1 cellular context compared by ENCODE assay signal in the genomic region with DNA sequence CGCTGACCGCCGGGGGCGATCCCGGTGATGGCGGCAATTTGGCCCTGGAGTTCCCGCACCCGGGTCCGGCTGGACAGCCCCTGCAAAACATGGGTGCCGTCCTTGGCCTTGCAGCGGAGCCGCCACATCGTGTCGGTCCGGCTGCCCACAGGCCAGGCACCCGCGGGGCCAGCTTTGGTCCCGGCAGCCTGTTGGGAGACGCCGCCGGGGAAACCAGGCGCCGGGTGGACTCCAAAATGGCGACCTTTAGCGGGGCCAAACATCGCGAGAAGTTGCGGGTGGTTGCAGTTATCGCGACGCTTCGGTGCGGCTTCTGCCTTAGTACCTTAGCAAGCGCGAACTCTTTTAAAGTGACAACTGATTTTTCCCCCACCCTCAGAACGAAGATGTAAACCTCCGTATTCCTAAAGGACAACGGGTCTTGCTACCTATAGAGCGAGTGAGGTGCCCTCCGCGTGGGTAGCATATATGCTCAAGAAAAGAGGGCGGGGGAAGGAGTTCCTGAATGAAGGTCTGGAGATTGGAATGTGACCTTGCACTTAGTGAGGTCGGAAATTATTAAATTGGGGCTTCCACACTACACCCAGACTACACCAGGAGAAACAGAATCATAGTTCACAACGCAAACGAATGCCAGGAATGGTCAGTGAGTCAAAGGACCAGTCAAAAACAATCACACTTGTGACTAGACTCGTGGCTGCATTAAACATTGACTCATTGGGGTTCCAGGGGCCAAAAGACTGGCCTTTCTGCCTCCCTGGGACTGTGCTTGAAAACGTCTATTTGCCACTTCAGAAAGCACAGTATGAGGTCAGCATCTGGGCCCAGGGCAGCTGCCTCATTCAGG.
TF ChIP-seq lines count a peak whose summit lies in the region.

A gene (minus strand): TSS at position 441 of the 847 bp plus-strand sequence. CDS start 178 bp downstream, at position 263.

TF ChIP-seq in HEK293, 187 proteins besides CTCF, POLR2A, EP300 and RAD21 (continued from another document and continues in another):
- TF ChIP-seq, protein P1, sequence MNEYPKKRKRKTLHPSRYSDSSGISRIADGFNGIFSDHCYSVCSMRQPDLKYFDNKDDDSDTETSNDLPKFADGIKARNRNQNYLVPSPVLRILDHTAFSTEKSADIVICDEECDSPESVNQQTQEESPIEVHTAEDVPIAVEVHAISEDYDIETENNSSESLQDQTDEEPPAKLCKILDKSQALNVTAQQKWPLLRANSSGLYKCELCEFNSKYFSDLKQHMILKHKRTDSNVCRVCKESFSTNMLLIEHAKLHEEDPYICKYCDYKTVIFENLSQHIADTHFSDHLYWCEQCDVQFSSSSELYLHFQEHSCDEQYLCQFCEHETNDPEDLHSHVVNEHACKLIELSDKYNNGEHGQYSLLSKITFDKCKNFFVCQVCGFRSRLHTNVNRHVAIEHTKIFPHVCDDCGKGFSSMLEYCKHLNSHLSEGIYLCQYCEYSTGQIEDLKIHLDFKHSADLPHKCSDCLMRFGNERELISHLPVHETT (tag by site-specific recombination; IDR thresholded peaks at IDR 0.05), result no peak
- TF ChIP-seq ZNF548 (tag by site-specific recombination; IDR thresholded peaks at IDR 0.05) (peak; percentile 77; the same call in 1 of the 2 replicates), ZNF174 (tag by site-specific recombination; IDR thresholded peaks at IDR 0.05) (no peak), ZNF664 (tag by site-specific recombination; IDR thresholded peaks at IDR 0.05) (no peak), ZBTB7A (tag by site-specific recombination; IDR thresholded peaks at IDR 0.05; ENCODE audit: low read depth) (no peak), ZNF239 (tag by site-specific recombination; IDR thresholded peaks at IDR 0.05) (no peak), ZNF132 (tag by site-specific recombination; IDR thresholded peaks at IDR 0.05; ENCODE audit: borderline replicate concordance) (no peak), ZNF843 (tag by site-specific recombination; IDR thresholded peaks at IDR 0.05) (no peak), ZNF416 (tag by site-specific recombination; IDR thresholded peaks at IDR 0.05) (no peak), YY2 (tag by site-specific recombination; IDR thresholded peaks at IDR 0.05) (peak; percentile 91), ZEB2 (tag by site-specific recombination; IDR thresholded peaks at IDR 0.05) (peak; percentile 63), ZXDB (tag by site-specific recombination; IDR thresholded peaks at IDR 0.05) (no peak; the same call in none of the 2 replicates), ZNF350 (tag by site-specific recombination; IDR thresholded peaks at IDR 0.05) (no peak), GLI4 (tag by site-specific recombination; IDR thresholded peaks at IDR 0.05) (no peak), ZNF571 (tag by site-specific recombination; IDR thresholded peaks at IDR 0.05) (no peak), MEIS1 (CRISPR knock-in tag; IDR thresholded peaks at IDR 0.05; ENCODE audit: borderline replicate concordance) (no peak), BCL11A (tag by site-specific recombination; IDR thresholded peaks at IDR 0.05; ENCODE audit: low read depth) (no peak), ZBTB1 (tag by site-specific recombination; IDR thresholded peaks at IDR 0.05) (no peak), KLF1 (tag by site-specific recombination; IDR thresholded peaks at IDR 0.05) (no peak), ZNF596 (tag by site-specific recombination; IDR thresholded peaks at IDR 0.05) (no peak), ZNF791 (tag by site-specific recombination; IDR thresholded peaks at IDR 0.05) (no peak), TCF7L2 (IDR thresholded peaks at IDR 0.05; ENCODE audit: borderline replicate concordance, low read depth, low read length) (no peak), ZSCAN23 (tag by site-specific recombination; IDR thresholded peaks at IDR 0.05) (no peak), ZNF175 (tag by site-specific recombination; IDR thresholded peaks at IDR 0.05) (no peak), OSR2 (tag by site-specific recombination; IDR thresholded peaks at IDR 0.05) (0 out of 2 replicates have a peak, but pooled peaks have one; percentile 7), ZNF830 (tag by site-specific recombination; IDR thresholded peaks at IDR 0.05; ENCODE audit: low read depth) (no peak), ZNF366 (tag by site-specific recombination; conservative IDR thresholded peaks at IDR 0.05) (no peak), HOXA7 (CRISPR knock-in tag; IDR thresholded peaks at IDR 0.05; ENCODE audit: borderline replicate concordance) (no peak), ZNF114 (tag by site-specific recombination; IDR thresholded peaks at IDR 0.05) (no peak), SP7 (tag by site-specific recombination; IDR thresholded peaks at IDR 0.05) (peak; percentile 24; the same call in 1 of the 2 replicates), ZNF138 (tag by site-specific recombination; IDR thresholded peaks at IDR 0.05; ENCODE audit: borderline replicate concordance) (no peak), ZNF626 (tag by site-specific recombination; IDR thresholded peaks at IDR 0.05) (no peak), ZNF121 (tag by site-specific recombination; IDR thresholded peaks at IDR 0.05) (no peak), ZNF514 (tag by site-specific recombination; IDR thresholded peaks at IDR 0.05) (no peak), ZNF211 (tag by site-specific recombination; IDR thresholded peaks at IDR 0.05; ENCODE audit: low read depth) (no peak), ZNF677 (tag by site-specific recombination; IDR thresholded peaks at IDR 0.05) (no peak), ZNF629 (tag by site-specific recombination; IDR thresholded peaks at IDR 0.05) (peak; percentile 72; the same call in 1 of the 2 replicates), ZFP41 (tag by site-specific recombination; IDR thresholded peaks at IDR 0.05; ENCODE audit: borderline replicate concordance) (no peak), ZNF394 (tag by site-specific recombination; IDR thresholded peaks at IDR 0.05; ENCODE audit: borderline replicate concordance) (no peak), ZFHX2 (tag by site-specific recombination; conservative IDR thresholded peaks at IDR 0.05) (0 out of 2 replicates have a peak, but pooled peaks have one; percentile 11), GLIS2 (tag by site-specific recombination; IDR thresholded peaks at IDR 0.05) (no peak), ZNF521 (tag by site-specific recombination; IDR thresholded peaks at IDR 0.05) (no peak), ZNF510 (tag by site-specific recombination; IDR thresholded peaks at IDR 0.05; ENCODE audit: insufficient replicate concordance) (no peak), ZFP3 (tag by site-specific recombination; IDR thresholded peaks at IDR 0.05; ENCODE audit: low read depth) (no peak), ZNF48 (tag by site-specific recombination; IDR thresholded peaks at IDR 0.05) (no peak), YY1 (tag by site-specific recombination; IDR thresholded peaks at IDR 0.05) (peak; percentile 91), KLF8 (tag by site-specific recombination; IDR thresholded peaks at IDR 0.05) (peak; percentile 23), ZNF19 (tag by site-specific recombination; IDR thresholded peaks at IDR 0.05; ENCODE audit: low read depth) (no peak), ZNF610 (tag by site-specific recombination; IDR thresholded peaks at IDR 0.05; ENCODE audit: borderline replicate concordance) (no peak), MYNN (tag by site-specific recombination; IDR thresholded peaks at IDR 0.05; ENCODE audit: borderline replicate concordance) (no peak), ZNF768 (tag by site-specific recombination; IDR thresholded peaks at IDR 0.05) (no peak), ZNF184 (tag by site-specific recombination; IDR thresholded peaks at IDR 0.05) (no peak), ZNF501 (tag by site-specific recombination; IDR thresholded peaks at IDR 0.05) (peak; percentile 78; the same call in 1 of the 2 replicates)
- TF ChIP-seq, protein P2, sequence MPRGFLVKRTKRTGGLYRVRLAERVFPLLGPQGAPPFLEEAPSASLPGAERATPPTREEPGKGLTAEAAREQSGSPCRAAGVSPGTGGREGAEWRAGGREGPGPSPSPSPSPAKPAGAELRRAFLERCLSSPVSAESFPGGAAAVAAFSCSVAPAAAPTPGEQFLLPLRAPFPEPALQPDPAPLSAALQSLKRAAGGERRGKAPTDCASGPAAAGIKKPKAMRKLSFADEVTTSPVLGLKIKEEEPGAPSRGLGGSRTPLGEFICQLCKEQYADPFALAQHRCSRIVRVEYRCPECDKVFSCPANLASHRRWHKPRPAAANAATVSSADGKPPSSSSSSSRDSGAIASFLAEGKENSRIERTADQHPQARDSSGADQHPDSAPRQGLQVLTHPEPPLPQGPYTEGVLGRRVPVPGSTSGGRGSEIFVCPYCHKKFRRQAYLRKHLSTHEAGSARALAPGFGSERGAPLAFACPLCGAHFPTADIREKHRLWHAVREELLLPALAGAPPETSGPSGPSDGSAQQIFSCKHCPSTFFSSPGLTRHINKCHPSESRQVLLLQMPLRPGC (tag by site-specific recombination; IDR thresholded peaks at IDR 0.05), result no peak
- TF ChIP-seq, protein P3, sequence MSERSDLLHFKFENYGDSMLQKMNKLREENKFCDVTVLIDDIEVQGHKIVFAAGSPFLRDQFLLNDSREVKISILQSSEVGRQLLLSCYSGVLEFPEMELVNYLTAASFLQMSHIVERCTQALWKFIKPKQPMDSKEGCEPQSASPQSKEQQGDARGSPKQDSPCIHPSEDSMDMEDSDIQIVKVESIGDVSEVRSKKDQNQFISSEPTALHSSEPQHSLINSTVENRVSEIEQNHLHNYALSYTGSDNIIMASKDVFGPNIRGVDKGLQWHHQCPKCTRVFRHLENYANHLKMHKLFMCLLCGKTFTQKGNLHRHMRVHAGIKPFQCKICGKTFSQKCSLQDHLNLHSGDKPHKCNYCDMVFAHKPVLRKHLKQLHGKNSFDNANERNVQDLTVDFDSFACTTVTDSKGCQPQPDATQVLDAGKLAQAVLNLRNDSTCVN (tag by site-specific recombination; optimal IDR thresholded peaks at IDR 0.05), result peak; percentile 44
- TF ChIP-seq, protein P4, sequence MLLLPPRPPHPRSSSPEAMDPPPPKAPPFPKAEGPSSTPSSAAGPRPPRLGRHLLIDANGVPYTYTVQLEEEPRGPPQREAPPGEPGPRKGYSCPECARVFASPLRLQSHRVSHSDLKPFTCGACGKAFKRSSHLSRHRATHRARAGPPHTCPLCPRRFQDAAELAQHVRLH (tag by site-specific recombination; IDR thresholded peaks at IDR 0.05), result peak; percentile 43; the same call in 1 of the 2 replicates
- TF ChIP-seq, protein P5, sequence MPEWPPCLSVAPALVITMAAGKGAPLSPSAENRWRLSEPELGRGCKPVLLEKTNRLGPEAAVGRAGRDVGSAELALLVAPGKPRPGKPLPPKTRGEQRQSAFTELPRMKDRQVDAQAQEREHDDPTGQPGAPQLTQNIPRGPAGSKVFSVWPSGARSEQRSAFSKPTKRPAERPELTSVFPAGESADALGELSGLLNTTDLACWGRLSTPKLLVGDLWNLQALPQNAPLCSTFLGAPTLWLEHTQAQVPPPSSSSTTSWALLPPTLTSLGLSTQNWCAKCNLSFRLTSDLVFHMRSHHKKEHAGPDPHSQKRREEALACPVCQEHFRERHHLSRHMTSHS (tag by site-specific recombination; IDR thresholded peaks at IDR 0.05), result no peak
- TF ChIP-seq, protein P6, sequence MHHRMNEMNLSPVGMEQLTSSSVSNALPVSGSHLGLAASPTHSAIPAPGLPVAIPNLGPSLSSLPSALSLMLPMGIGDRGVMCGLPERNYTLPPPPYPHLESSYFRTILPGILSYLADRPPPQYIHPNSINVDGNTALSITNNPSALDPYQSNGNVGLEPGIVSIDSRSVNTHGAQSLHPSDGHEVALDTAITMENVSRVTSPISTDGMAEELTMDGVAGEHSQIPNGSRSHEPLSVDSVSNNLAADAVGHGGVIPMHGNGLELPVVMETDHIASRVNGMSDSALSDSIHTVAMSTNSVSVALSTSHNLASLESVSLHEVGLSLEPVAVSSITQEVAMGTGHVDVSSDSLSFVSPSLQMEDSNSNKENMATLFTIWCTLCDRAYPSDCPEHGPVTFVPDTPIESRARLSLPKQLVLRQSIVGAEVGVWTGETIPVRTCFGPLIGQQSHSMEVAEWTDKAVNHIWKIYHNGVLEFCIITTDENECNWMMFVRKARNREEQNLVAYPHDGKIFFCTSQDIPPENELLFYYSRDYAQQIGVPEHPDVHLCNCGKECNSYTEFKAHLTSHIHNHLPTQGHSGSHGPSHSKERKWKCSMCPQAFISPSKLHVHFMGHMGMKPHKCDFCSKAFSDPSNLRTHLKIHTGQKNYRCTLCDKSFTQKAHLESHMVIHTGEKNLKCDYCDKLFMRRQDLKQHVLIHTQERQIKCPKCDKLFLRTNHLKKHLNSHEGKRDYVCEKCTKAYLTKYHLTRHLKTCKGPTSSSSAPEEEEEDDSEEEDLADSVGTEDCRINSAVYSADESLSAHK (tag by site-specific recombination; IDR thresholded peaks at IDR 0.05), result no peak
- TF ChIP-seq, protein P7, sequence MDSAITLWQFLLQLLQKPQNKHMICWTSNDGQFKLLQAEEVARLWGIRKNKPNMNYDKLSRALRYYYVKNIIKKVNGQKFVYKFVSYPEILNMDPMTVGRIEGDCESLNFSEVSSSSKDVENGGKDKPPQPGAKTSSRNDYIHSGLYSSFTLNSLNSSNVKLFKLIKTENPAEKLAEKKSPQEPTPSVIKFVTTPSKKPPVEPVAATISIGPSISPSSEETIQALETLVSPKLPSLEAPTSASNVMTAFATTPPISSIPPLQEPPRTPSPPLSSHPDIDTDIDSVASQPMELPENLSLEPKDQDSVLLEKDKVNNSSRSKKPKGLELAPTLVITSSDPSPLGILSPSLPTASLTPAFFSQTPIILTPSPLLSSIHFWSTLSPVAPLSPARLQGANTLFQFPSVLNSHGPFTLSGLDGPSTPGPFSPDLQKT (IDR thresholded peaks at IDR 0.05; ENCODE audit: borderline replicate concordance, low read depth, low read length), result no peak
- TF ChIP-seq, protein P8, sequence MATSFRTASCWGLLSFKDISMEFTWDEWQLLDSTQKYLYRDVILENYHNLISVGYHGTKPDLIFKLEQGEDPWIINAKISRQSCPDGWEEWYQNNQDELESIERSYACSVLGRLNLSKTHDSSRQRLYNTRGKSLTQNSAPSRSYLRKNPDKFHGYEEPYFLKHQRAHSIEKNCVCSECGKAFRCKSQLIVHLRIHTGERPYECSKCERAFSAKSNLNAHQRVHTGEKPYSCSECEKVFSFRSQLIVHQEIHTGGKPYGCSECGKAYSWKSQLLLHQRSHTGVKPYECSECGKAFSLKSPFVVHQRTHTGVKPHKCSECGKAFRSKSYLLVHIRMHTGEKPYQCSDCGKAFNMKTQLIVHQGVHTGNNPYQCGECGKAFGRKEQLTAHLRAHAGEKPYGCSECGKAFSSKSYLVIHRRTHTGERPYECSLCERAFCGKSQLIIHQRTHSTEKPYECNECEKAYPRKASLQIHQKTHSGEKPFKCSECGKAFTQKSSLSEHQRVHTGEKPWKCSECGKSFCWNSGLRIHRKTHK (tag by site-specific recombination; IDR thresholded peaks at IDR 0.05), result no peak
- TF ChIP-seq, protein P9, sequence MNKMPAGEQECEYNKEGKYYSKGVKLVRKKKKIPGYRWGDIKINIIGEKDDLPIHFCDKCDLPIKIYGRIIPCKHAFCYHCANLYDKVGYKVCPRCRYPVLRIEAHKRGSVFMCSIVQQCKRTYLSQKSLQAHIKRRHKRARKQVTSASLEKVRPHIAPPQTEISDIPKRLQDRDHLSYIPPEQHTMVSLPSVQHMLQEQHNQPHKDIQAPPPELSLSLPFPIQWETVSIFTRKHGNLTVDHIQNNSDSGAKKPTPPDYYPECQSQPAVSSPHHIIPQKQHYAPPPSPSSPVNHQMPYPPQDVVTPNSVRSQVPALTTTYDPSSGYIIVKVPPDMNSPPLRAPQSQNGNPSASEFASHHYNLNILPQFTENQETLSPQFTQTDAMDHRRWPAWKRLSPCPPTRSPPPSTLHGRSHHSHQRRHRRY (tag by site-specific recombination; IDR thresholded peaks at IDR 0.05), result no peak
